In the genomic region with DNA sequence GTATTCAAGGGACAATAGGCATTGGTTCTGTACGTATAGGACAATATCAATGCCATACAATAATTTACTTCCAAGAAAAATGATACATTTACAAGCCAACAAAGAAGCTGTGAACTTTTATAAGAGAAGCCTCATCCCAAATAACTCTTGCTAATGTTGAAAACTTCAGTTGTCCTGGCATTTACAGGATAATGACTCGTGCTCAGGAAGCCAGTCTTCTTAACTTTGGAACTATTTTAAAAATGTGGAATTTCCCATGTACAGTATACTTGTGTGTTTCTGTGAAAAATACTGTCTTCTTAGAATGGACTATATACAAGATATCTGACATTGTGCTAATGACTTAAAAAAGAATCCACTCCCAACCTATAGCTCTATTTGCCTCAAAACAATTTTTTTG, we compare ENCODE assay signal across 20 cellular contexts.
"Had no signal": no experiment of that assay in that cellular context is flagged by ENCODE, and none has a peak within 500 bp of the region (broad histone marks: within the 10 kb centered on the region; RNA-seq: fewer than 3 reads in every experiment).

No MANE protein-coding gene starts in this region.

- H3K27me3 ChIP-seq: ascending aorta, breast epithelium, transverse colon had no signal

- H3K4me3 ChIP-seq: ascending aorta, breast epithelium, coronary artery, transverse colon had no signal

- H3K9me3 ChIP-seq: ascending aorta had no signal

- H3K27ac ChIP-seq: ascending aorta, breast epithelium, coronary artery, epithelial cell of prostate, transverse colon had no signal

- H3K4me3 Mint-ChIP-seq: activated naive CD4-positive, alpha-beta T cell treated with anti-CD3 and anti-CD28 coated beads, Interleukin-2, amount 50 U/mL, for 24 hours; endodermal cell; nephron progenitor cell; stimulated activated naive B cell treated with anti-CD40 and anti-IgM and Interleukin-4, amounts not matched to agents 10 μg/mL and 1 μg/mL and 100 μg/mL, for 72 hours had no signal

- H3K36me3 Mint-ChIP-seq: activated naive CD4-positive, alpha-beta T cell treated with anti-CD3 and anti-CD28 coated beads, Interleukin-2, amount 50 U/mL, for 24 hours; stimulated activated naive B cell treated with anti-CD40 and anti-IgM and Interleukin-4, amounts not matched to agents 10 μg/mL and 1 μg/mL and 100 μg/mL, for 72 hours had no signal

- H3K36me3 ChIP-seq: ascending aorta, breast epithelium, transverse colon had no signal

- ATAC-seq: left ventricle myocardium superior; sciatic nerve; stimulated activated naive B cell treated with anti-CD40 and anti-IgM and Interleukin-4, amounts not matched to agents 10 μg/mL and 1 μg/mL and 100 μg/mL, for 72 hours had no signal

- H3K4me1 Mint-ChIP-seq: activated naive CD4-positive, alpha-beta T cell treated with anti-CD3 and anti-CD28 coated beads, Interleukin-2, amount 50 U/mL, for 24 hours; stimulated activated naive B cell treated with anti-CD40 and anti-IgM and Interleukin-4, amounts not matched to agents 10 μg/mL and 1 μg/mL and 100 μg/mL, for 72 hours had no signal

- DNase-seq: activated CD4-positive, alpha-beta T cell treated with anti-CD3 and anti-CD28 coated beads for 1 hour; activated gamma-delta T cell treated with Interleukin-2 at 50 U/mL for 16 hours; activated T-cell treated with anti-CD3 and anti-CD28 coated beads, Interleukin-2, amount 50 U/mL, for 1 hour; endodermal cell; foreskin melanocyte; left ventricle myocardium superior; nephron progenitor cell; nucleus accumbens; small intestine; stimulated activated CD4-positive, alpha-beta T cell treated with anti-CD3 and anti-CD28 coated beads, Interleukin-2, amount 100 ng/mL, for 24 hours; stimulated activated CD8-positive, alpha-beta memory T cell treated with anti-CD3 and anti-CD28 coated beads, Interleukin-4, amount 100 ng/mL, for 48 hours; stimulated activated naive B cell treated with anti-CD40 and anti-IgM and Interleukin-4, amounts not matched to agents 10 μg/mL and 1 μg/mL and 100 μg/mL, for 72 hours; T-helper 9 cell; transverse colon had no signal

- H3K4me1 ChIP-seq: ascending aorta, breast epithelium, transverse colon had no signal

- H3K27ac Mint-ChIP-seq: activated naive CD4-positive, alpha-beta T cell treated with anti-CD3 and anti-CD28 coated beads, Interleukin-2, amount 50 U/mL, for 24 hours; endodermal cell; nephron progenitor cell; stimulated activated naive B cell treated with anti-CD40 and anti-IgM and Interleukin-4, amounts not matched to agents 10 μg/mL and 1 μg/mL and 100 μg/mL, for 72 hours had no signal

- H3K27me3 Mint-ChIP-seq: activated naive CD4-positive, alpha-beta T cell treated with anti-CD3 and anti-CD28 coated beads, Interleukin-2, amount 50 U/mL, for 24 hours; stimulated activated naive B cell treated with anti-CD40 and anti-IgM and Interleukin-4, amounts not matched to agents 10 μg/mL and 1 μg/mL and 100 μg/mL, for 72 hours had no signal
